Comparison of ENCODE assay signal across 14 cellular contexts in genomic region chr1:119453021-119453420, GRCh38. TPM values are rescaled to one million over a fixed set of nuclear protein-coding genes. Genes with fewer than 3 reads are reported as not detected.
A peak's percentile ranks its signal among the peaks of the same experiment; 100 is the strongest.
DNase-seq lines count a peak whose midpoint lies in the region; ATAC-seq, FAIRE-seq and TF ChIP-seq lines count a peak whose summit lies in the region.
"Had no signal": no experiment of that assay in that cellular context is flagged by ENCODE, and none has a peak within 500 bp of the region (broad histone marks: within the 10 kb centered on the region; RNA-seq: fewer than 3 reads in every experiment).

No MANE protein-coding gene starts in this region.

- H3K27me3 ChIP-seq in breast epithelium, result no peaks in the 10 kb centered on the region
- H3K27me3 ChIP-seq in tibial nerve, result no peaks in the 10 kb centered on the region
- no peaks in the 10 kb centered on the region for H3K27me3 ChIP-seq in esophagus squamous epithelium
- H3K27me3 ChIP-seq in effector memory CD4-positive, alpha-beta T cell (replicated peaks; ENCODE audit: control insufficient read depth, insufficient read depth, low read length, poor library complexity, severe bottlenecking), result no peaks in the 10 kb centered on the region
- H3K27me3 ChIP-seq: cardiac muscle cell, heart left ventricle had no signal

- peak overlapping the region; percentile 9 for H3K4me3 Mint-ChIP-seq in MCF 10A (ENCODE audit: unreplicated experiment)

- H3K27me3 Mint-ChIP-seq in MCF 10A (ENCODE audit: insufficient read depth, unreplicated experiment), result no peaks in the 10 kb centered on the region

- 40 to 49% methylated on average over 3 of the region's 3 CpGs for WGBS in tibial nerve, 2 donors
- 19 to 21% methylated on average over 3 of the region's 3 CpGs for WGBS in esophagus squamous epithelium, 2 donors

- no peak for TF ChIP-seq EP300 in tibial nerve (IDR thresholded peaks at IDR 0.05)

- H3K9me3 Mint-ChIP-seq in MCF 10A (ENCODE audit: unreplicated experiment), result no peaks in the 10 kb centered on the region

- H3K9me3 ChIP-seq in breast epithelium, result no peaks in the 10 kb centered on the region
- no peaks in the 10 kb centered on the region for H3K9me3 ChIP-seq in tibial nerve
- no peaks in the 10 kb centered on the region for H3K9me3 ChIP-seq in esophagus squamous epithelium
- no peaks in the 10 kb centered on the region for H3K9me3 ChIP-seq in effector memory CD4-positive, alpha-beta T cell (ENCODE audit: control insufficient read depth, low read length)
- H3K9me3 ChIP-seq: heart left ventricle had no signal

- TF ChIP-seq CTCF in MCF 10A (IDR thresholded peaks at IDR 0.05; ENCODE audit: unreplicated experiment), result no peak
- no peak for TF ChIP-seq CTCF in breast epithelium (IDR thresholded peaks at IDR 0.05)
- TF ChIP-seq CTCF in tibial nerve (IDR thresholded peaks at IDR 0.05), result no peak
- TF ChIP-seq CTCF in esophagus squamous epithelium (IDR thresholded peaks at IDR 0.05), result no peak

- FAIRE-seq in GM12892 (lab: Jason Lieb, UNC), result no peak

- H3K27ac Mint-ChIP-seq in MCF 10A (ENCODE audit: low read depth, unreplicated experiment), result peak overlapping the region; percentile 24

- TF ChIP-seq POLR2A in breast epithelium (IDR thresholded peaks at IDR 0.05) (no peak), tibial nerve (IDR thresholded peaks at IDR 0.05) (no peak), GM12892 (IDR thresholded peaks at IDR 0.05; ENCODE audit: low read depth, low read length) (no peak), esophagus squamous epithelium (IDR thresholded peaks at IDR 0.05) (no peak)

- no peak overlapping the region for H3K27ac ChIP-seq in breast epithelium
- no peak overlapping the region for H3K27ac ChIP-seq in tibial nerve
- no peak overlapping the region for H3K27ac ChIP-seq in esophagus squamous epithelium
- no peak overlapping the region for H3K27ac ChIP-seq in effector memory CD4-positive, alpha-beta T cell (ENCODE audit: insufficient read depth, low read length, poor library complexity, severe bottlenecking)
- H3K27ac ChIP-seq: C4-2B, cardiac muscle cell, heart left ventricle, skin epidermis had no signal

- no peaks in the 10 kb centered on the region for H3K4me1 ChIP-seq in breast epithelium
- H3K4me1 ChIP-seq in tibial nerve, result peaks cover 0 to 15% (median 0%) of the 10 kb centered on the region in 4 donors
- H3K4me1 ChIP-seq in esophagus squamous epithelium, result peaks cover 0 to 7% (median 3%) of the 10 kb centered on the region in 3 donors
- H3K4me1 ChIP-seq in effector memory CD4-positive, alpha-beta T cell (ENCODE audit: control insufficient read depth, insufficient read depth, low read length, poor library complexity, severe bottlenecking), result no peaks in the 10 kb centered on the region

- H3K36me3 ChIP-seq in breast epithelium, result no peaks in the 10 kb centered on the region
- H3K36me3 ChIP-seq in tibial nerve, result no peaks in the 10 kb centered on the region
- no peaks in the 10 kb centered on the region for H3K36me3 ChIP-seq in esophagus squamous epithelium
- no peaks in the 10 kb centered on the region for H3K36me3 ChIP-seq in effector memory CD4-positive, alpha-beta T cell (ENCODE audit: control insufficient read depth, insufficient read depth, low read length)
- H3K36me3 ChIP-seq: cardiac muscle cell, heart left ventricle had no signal

- no peaks in the 10 kb centered on the region for H3K36me3 Mint-ChIP-seq in MCF 10A (ENCODE audit: insufficient read depth, unreplicated experiment)

- peak; percentile 86 for DNase-seq in MCF 10A (ENCODE audit: unreplicated experiment)
- DNase-seq in breast epithelium (ENCODE audit: low spot score in 2 of 2), result no peak
- DNase-seq in NCI-H226, result peak; percentile 86
- peak; percentile 37 to 38 for DNase-seq in tibial nerve (ENCODE audit: low spot score in 2 of 2)
- no peak for DNase-seq in GM12892 (ENCODE audit: insufficient read length)
- DNase-seq in esophagus squamous epithelium (lab: John Stamatoyannopoulos, UW), result no peak
- no peak for DNase-seq in effector memory CD4-positive, alpha-beta T cell
- DNase-seq: heart left ventricle; midbrain; stimulated activated naive CD4-positive, alpha-beta T cell treated with Interleukin-2 at 50 U/mL for 16 hours had no signal

- no peak overlapping the region for H3K4me3 ChIP-seq in breast epithelium
- no peak overlapping the region for H3K4me3 ChIP-seq in tibial nerve
- no peak overlapping the region for H3K4me3 ChIP-seq in esophagus squamous epithelium
- H3K4me3 ChIP-seq in effector memory CD4-positive, alpha-beta T cell (ENCODE audit: insufficient read depth, low read depth, low read length, poor library complexity, severe bottlenecking), result no peak overlapping the region
- H3K4me3 ChIP-seq: cardiac muscle cell, heart left ventricle, skin epidermis had no signal

- no TSS peak for BruUV-seq in MCF 10A (replicated peaks; lab: Mats Ljungman, UMichigan)

- ATAC-seq in esophagus mucosa, result peak; percentile 44

- H3K4me1 Mint-ChIP-seq in MCF 10A (ENCODE audit: insufficient read depth, unreplicated experiment), result peaks cover 14% of the 10 kb centered on the region

- intact Hi-C loops in MCF 10A (cut with micrococcal nuclease) (no loop called here), breast epithelium (cut with DNase I; ENCODE audit: low total_unique reads) (no loop called here), esophagus squamous epithelium (cut with DNase I) (no loop called here)

- POLR2A ChIA-PET in MCF 10A (lab: Yijun Ruan, JAX), result interaction anchor here (0.6 kb wide), 1 partner anchor 91 kb away, joined by 5 read pairs; no protein-coding TSS in a partner anchor

- CTCF ChIA-PET in MCF 10A (lab: Yijun Ruan, JAX), result interaction anchor here (2.8 kb wide), 1 partner anchor 23 kb away, joined by 10 read pairs; no protein-coding TSS in a partner anchor

RNA-seq across cellular contexts. Expression of gene HSD3B2, which starts 38.1 kb away (rescaled TPM):
- not detected in 2 replicates for total RNA-seq in MCF 10A (2022)
- total RNA-seq in breast epithelium, result not detected
- 0.32 TPM for total RNA-seq in esophagus mucosa
- total RNA-seq in tibial nerve, result 1 to 10 TPM in 1 of 4 donors, not detected in 3; 3.9 TPM
- polyA plus RNA-seq in GM12892 (2012; ENCODE audit: missing spikeins), result not detected
- not detected for total RNA-seq in esophagus squamous epithelium
- total RNA-seq: heart left ventricle had no signal
- polyA plus RNA-seq: cardiac muscle cell, heart left ventricle had no signal

RNA-seq across cellular contexts. Expression of gene HSD3B1, which starts 54.0 kb away (rescaled TPM):
- not detected in 2 replicates for total RNA-seq in MCF 10A (2022)
- not detected for total RNA-seq in breast epithelium
- total RNA-seq in esophagus mucosa, result not detected
- not detected for total RNA-seq in tibial nerve
- not detected for polyA plus RNA-seq in GM12892 (2012; ENCODE audit: missing spikeins)
- total RNA-seq in esophagus squamous epithelium, result not detected
- total RNA-seq: heart left ventricle had no signal
- polyA plus RNA-seq: heart left ventricle had no signal

Comparison
In these comparisons a context has a peak if more than half of its experiments do, and no peak if none do; other contexts are left out.
1. DNase-seq: peak in MCF 10A (single experiment), NCI-H226 (single experiment) and tibial nerve (2 of 2); none in breast epithelium (0 of 2), GM12892 (single experiment), esophagus squamous epithelium (single experiment) and effector memory CD4-positive, alpha-beta T cell (0 of 3).